Comparison of ENCODE assay signal across 13 cellular contexts in genomic region chr1:37851782-37852210, GRCh38. TPM values are rescaled to one million over a fixed set of nuclear protein-coding genes. Genes with fewer than 3 reads are reported as not detected.
DNase-seq lines count a peak whose midpoint lies in the region; ATAC-seq, FAIRE-seq and TF ChIP-seq lines count a peak whose summit lies in the region.
"Had no signal": no experiment of that assay in that cellular context is flagged by ENCODE, and none has a peak within 500 bp of the region (broad histone marks: within the 10 kb centered on the region; RNA-seq: fewer than 3 reads in every experiment).

No MANE protein-coding gene starts in this region.

- ATAC-seq in GM23338 = no peak
- ATAC-seq: left colon had no signal

- H4K20me1 ChIP-seq in GM23338 (replicated peaks; ENCODE audit: insufficient read depth) = peaks cover 48% of the 10 kb centered on the region

- H3F3A ChIP-seq in GM23338 (replicated peaks; ENCODE audit: low read depth) = no peaks in the 10 kb centered on the region

- no peak for TF ChIP-seq POLR2A in GM12892 (IDR thresholded peaks at IDR 0.05; ENCODE audit: low read depth, low read length)

- H3K9me2 ChIP-seq in GM23338 (ENCODE audit: insufficient read depth) = no peaks in the 10 kb centered on the region

- peaks cover 3% of the 10 kb centered on the region; the same call in 1 of the 2 replicates for H3K36me3 ChIP-seq in GM23338 (ENCODE audit: insufficient read depth)

- H3K4me3 ChIP-seq in AG10803 (ENCODE audit: low read length) (no peak overlapping the region), GM23338 (no peak overlapping the region)
- H3K4me3 ChIP-seq: esophagus muscularis mucosa had no signal

- peak; percentile 67 for FAIRE-seq in GM12892 (lab: Jason Lieb, UNC)

- peaks cover 84% of the 10 kb centered on the region for H3K79me2 ChIP-seq in GM23338 (replicated peaks; ENCODE audit: insufficient read depth)

- no peaks in the 10 kb centered on the region for H3K27me3 Mint-ChIP-seq in GM23338 (ENCODE audit: insufficient read depth, low read depth, poor library complexity)

- no peaks in the 10 kb centered on the region for H3K4me1 Mint-ChIP-seq in GM23338

- no peak overlapping the region for H3K27ac ChIP-seq in GM23338 (ENCODE audit: low read depth)
- H3K27ac ChIP-seq: C4-2B, esophagus muscularis mucosa had no signal

- H3K27me3 ChIP-seq in GM23338 (ENCODE audit: insufficient read depth) = no peaks in the 10 kb centered on the region
- H3K27me3 ChIP-seq: esophagus muscularis mucosa had no signal

- H3K4me2 ChIP-seq in GM23338 = no peak overlapping the region

- DNase-seq in AG10803 (ENCODE audit: low read depth) (peak; percentile 32), GM12892 (ENCODE audit: insufficient read length) (no peak), SIG-M5 treated with dmso at 0.1 percent for 504 hours (lab: John Stamatoyannopoulos, UW; ENCODE audit: unreplicated experiment) (peak; percentile 82), germinal center (ENCODE audit: low spot score) (peak; percentile 11), GM23338 (ENCODE audit: low spot score) (no peak), DMS53 treated with DMSO at 0.1 percent for 48 hours (lab: John Stamatoyannopoulos, UW; ENCODE audit: unreplicated experiment) (no peak), NK-92 (lab: John Stamatoyannopoulos, UW; ENCODE audit: unreplicated experiment) (no peak), NCI-H226 (no peak)
- DNase-seq: left colon; NCI-H1105; NK-92 treated with Interleukin-12 subunit alpha and Interleukin-12 subunit beta, amount 100 ng/mL, for 24 hours had no signal

- H3K4me1 ChIP-seq in GM23338 (ENCODE audit: insufficient read depth) = no peaks in the 10 kb centered on the region

- peaks cover 11% of the 10 kb centered on the region; the same call in 2 of the 3 replicates for H3K36me3 Mint-ChIP-seq in GM23338 (ENCODE audit: low read depth)

- no peak overlapping the region for H2AFZ ChIP-seq in GM23338

- H3K27ac Mint-ChIP-seq in GM23338 = no peak overlapping the region

- no peak for TF ChIP-seq CTCF in AG10803 (conservative IDR thresholded peaks at IDR 0.05; ENCODE audit: low read length)
- TF ChIP-seq CTCF in GM23338 (conservative IDR thresholded peaks at IDR 0.05; ENCODE audit: low read depth in 2 of 2) = no peak

- no peak overlapping the region for H3K4me3 Mint-ChIP-seq in GM23338

- no peaks in the 10 kb centered on the region for H3K9me3 Mint-ChIP-seq in GM23338

TF ChIP-seq in GM23338, 12 proteins besides CTCF, POLR2A, EP300 and RAD21 (continues in another document):
- no peak for TF ChIP-seq JUNB (IDR thresholded peaks at IDR 0.05; ENCODE audit: unreplicated experiment)
- TF ChIP-seq STAT1 (IDR thresholded peaks at IDR 0.05; ENCODE audit: unreplicated experiment) = no peak
- no peak for TF ChIP-seq ZNF331 (CRISPR knock-in tag; IDR thresholded peaks at IDR 0.05; ENCODE audit: low read depth)
- no peak for TF ChIP-seq ETS1 (IDR thresholded peaks at IDR 0.05)
- TF ChIP-seq, protein P1, sequence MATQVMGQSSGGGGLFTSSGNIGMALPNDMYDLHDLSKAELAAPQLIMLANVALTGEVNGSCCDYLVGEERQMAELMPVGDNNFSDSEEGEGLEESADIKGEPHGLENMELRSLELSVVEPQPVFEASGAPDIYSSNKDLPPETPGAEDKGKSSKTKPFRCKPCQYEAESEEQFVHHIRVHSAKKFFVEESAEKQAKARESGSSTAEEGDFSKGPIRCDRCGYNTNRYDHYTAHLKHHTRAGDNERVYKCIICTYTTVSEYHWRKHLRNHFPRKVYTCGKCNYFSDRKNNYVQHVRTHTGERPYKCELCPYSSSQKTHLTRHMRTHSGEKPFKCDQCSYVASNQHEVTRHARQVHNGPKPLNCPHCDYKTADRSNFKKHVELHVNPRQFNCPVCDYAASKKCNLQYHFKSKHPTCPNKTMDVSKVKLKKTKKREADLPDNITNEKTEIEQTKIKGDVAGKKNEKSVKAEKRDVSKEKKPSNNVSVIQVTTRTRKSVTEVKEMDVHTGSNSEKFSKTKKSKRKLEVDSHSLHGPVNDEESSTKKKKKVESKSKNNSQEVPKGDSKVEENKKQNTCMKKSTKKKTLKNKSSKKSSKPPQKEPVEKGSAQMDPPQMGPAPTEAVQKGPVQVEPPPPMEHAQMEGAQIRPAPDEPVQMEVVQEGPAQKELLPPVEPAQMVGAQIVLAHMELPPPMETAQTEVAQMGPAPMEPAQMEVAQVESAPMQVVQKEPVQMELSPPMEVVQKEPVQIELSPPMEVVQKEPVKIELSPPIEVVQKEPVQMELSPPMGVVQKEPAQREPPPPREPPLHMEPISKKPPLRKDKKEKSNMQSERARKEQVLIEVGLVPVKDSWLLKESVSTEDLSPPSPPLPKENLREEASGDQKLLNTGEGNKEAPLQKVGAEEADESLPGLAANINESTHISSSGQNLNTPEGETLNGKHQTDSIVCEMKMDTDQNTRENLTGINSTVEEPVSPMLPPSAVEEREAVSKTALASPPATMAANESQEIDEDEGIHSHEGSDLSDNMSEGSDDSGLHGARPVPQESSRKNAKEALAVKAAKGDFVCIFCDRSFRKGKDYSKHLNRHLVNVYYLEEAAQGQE (IDR thresholded peaks at IDR 0.05; ENCODE audit: unreplicated experiment) = no peak
- no peak for TF ChIP-seq POLR2AphosphoS5 (IDR thresholded peaks at IDR 0.05; ENCODE audit: low read depth)
- TF ChIP-seq ZNF114 (CRISPR knock-in tag; IDR thresholded peaks at IDR 0.05) = no peak
- TF ChIP-seq CREB1 (CRISPR knock-in tag; IDR thresholded peaks at IDR 0.05; ENCODE audit: low read depth) = no peak
- TF ChIP-seq EZH2phosphoT487 (IDR thresholded peaks at IDR 0.05; ENCODE audit: unreplicated experiment) = no peak
- no peak for TF ChIP-seq NANOG (IDR thresholded peaks at IDR 0.05; ENCODE audit: borderline replicate concordance)

RNA-seq across cellular contexts. Expression of gene MTF1, which starts 7.6 kb away (rescaled TPM):
- polyA plus RNA-seq in GM12892 (2012; ENCODE audit: missing spikeins) = 6.1 TPM
- total RNA-seq in GM23338 (2014; rRNA removed; shearing (Covaris generic)) = 4.5 and 5.7 TPM in 2 replicates
- 3.0 and 5.6 TPM in 2 replicates for polyA plus RNA-seq in GM23338 (2016; fragmentation: Nextera tagmentation; extraction: Ambion mirVana)

RNA-seq across cellular contexts. Expression of gene YRDC, which starts 43.8 kb away (rescaled TPM):
- polyA plus RNA-seq in GM12892 (2012; ENCODE audit: missing spikeins) = 31.7 TPM
- 31.8 and 46.0 TPM in 2 replicates for total RNA-seq in GM23338 (2014; rRNA removed; shearing (Covaris generic))
- polyA plus RNA-seq in GM23338 (2016; fragmentation: Nextera tagmentation; extraction: Ambion mirVana) = 18.4 and 20.2 TPM in 2 replicates

RNA-seq across cellular contexts. Expression of gene C1orf122, which starts 44.2 kb away (rescaled TPM):
- 11.1 TPM for polyA plus RNA-seq in GM12892 (2012; ENCODE audit: missing spikeins)
- total RNA-seq in GM23338 (2014; rRNA removed; shearing (Covaris generic)) = 56.7 and 68.3 TPM in 2 replicates
- polyA plus RNA-seq in GM23338 (2016; fragmentation: Nextera tagmentation; extraction: Ambion mirVana) = 32.8 and 40.5 TPM in 2 replicates

RNA-seq across cellular contexts. Expression of gene MANEAL, which starts 58.1 kb away (rescaled TPM):
- polyA plus RNA-seq in GM12892 (2012; ENCODE audit: missing spikeins) = 12.0 TPM
- total RNA-seq in GM23338 (2014; rRNA removed; shearing (Covaris generic)) = 8.1 and 8.6 TPM in 2 replicates
- polyA plus RNA-seq in GM23338 (2016; fragmentation: Nextera tagmentation; extraction: Ambion mirVana) = 2.2 and 2.3 TPM in 2 replicates

Comparison
In these comparisons a context has a peak if more than half of its experiments do, and no peak if none do; other contexts are left out.
1. DNase-seq: peak in AG10803 (single experiment), SIG-M5 treated with dmso at 0.1 percent for 504 hours (single experiment) and germinal center (single experiment); none in GM12892 (single experiment), GM23338 (single experiment), DMS53 treated with DMSO at 0.1 percent for 48 hours (single experiment), NK-92 (single experiment) and NCI-H226 (single experiment).